ENCODE assay signal across 14 cellular contexts in the genomic region with DNA sequence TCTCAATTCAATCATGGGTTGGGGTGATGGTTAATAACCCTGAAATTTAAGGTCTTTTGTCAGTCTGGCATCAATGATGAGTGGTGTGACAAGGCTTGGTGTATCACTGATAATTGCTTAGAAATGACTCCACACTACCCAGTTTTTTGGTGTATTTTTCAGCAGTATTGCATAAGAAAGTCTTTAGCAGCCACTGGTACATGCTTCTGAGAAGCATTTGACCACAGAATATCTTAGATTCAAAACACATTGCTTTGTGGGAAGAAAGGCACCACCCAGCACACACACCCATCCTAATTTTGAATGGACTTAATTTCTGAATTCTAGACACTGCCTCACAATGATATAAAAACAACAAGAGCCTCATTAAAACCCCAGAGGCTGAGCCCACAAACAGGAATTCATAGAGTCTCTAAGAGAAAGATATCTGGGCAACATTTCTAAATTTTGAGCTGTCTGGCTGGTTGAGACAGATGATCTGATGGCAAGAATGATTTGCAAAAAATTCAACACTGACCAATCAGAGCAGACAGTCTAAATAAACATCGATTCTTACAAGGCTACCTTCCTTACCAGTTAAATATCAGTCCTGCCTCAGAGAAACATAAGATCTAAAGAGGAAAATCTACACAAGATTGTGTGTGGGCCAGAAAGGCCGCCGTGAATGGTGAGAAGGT.
DNase-seq lines count a peak whose midpoint lies in the region; ATAC-seq, FAIRE-seq and TF ChIP-seq lines count a peak whose summit lies in the region.
"Had no signal": no experiment of that assay in that cellular context is flagged by ENCODE, and none has a peak within 500 bp of the region (broad histone marks: within the 10 kb centered on the region; RNA-seq: fewer than 3 reads in every experiment).

No MANE protein-coding gene starts in this region.

- TF ChIP-seq CTCF in astrocyte (IDR thresholded peaks at IDR 0.05; ENCODE audit: insufficient read depth, low read depth, low read length) (no peak), GM10266 (IDR thresholded peaks at IDR 0.05; ENCODE audit: control insufficient read depth, insufficient read depth, low read depth, missing control alignments) (no peak)

- peaks cover 0 to 9% of the 10 kb centered on the region in 2 donors for H3K9me3 Mint-ChIP-seq in stimulated activated naive CD8-positive, alpha-beta T cell treated with anti-CD3 and anti-CD28 coated beads, Interleukin-15, amount 100 ng/mL, for 72 hours
- H3K9me3 Mint-ChIP-seq in astrocyte (ENCODE audit: unreplicated experiment), result no peaks in the 10 kb centered on the region

- H3K9ac ChIP-seq in astrocyte (ENCODE audit: low read length), result no peak overlapping the region

- H3K27me3 ChIP-seq in astrocyte (ENCODE audit: insufficient read depth, low read length), result no peaks in the 10 kb centered on the region

- peak; percentile 86 for ATAC-seq in stimulated activated naive CD8-positive, alpha-beta T cell treated with anti-CD3 and anti-CD28 coated beads, Interleukin-15, amount 100 ng/mL, for 72 hours
- no peak for ATAC-seq in stimulated activated naive CD8-positive, alpha-beta T cell treated with anti-CD3 and anti-CD28 coated beads, Interleukin-15, Interleukin-2, amounts not matched to agents 100 U/mL and 50 U/mL, for 24 hours
- no peak for ATAC-seq in GM18502 (IDR thresholded peaks at IDR 0.05; ENCODE audit: poor library complexity, unreplicated experiment)
- ATAC-seq: activated naive CD4-positive, alpha-beta T cell treated with anti-CD3 and anti-CD28 coated beads, Interleukin-2, amount 50 U/mL, for 72 hours had no signal

- no peak overlapping the region for H2AFZ ChIP-seq in astrocyte (ENCODE audit: low read depth, low read length)

- no peaks in the 10 kb centered on the region for H3K36me3 ChIP-seq in astrocyte (ENCODE audit: insufficient read depth, low read length)

- H3K36me3 Mint-ChIP-seq in astrocyte (ENCODE audit: low read depth, unreplicated experiment), result no peaks in the 10 kb centered on the region
- H3K36me3 Mint-ChIP-seq: activated naive CD4-positive, alpha-beta T cell treated with anti-CD3 and anti-CD28 coated beads, Interleukin-2, amount 50 U/mL, for 72 hours had no signal

- H3K4me2 ChIP-seq in astrocyte (ENCODE audit: low read length), result no peak overlapping the region

- H3K4me1 Mint-ChIP-seq in stimulated activated naive CD8-positive, alpha-beta T cell treated with anti-CD3 and anti-CD28 coated beads, Interleukin-15, amount 100 ng/mL, for 72 hours, result peaks cover 12% of the 10 kb centered on the region
- peaks cover 30% of the 10 kb centered on the region for H3K4me1 Mint-ChIP-seq in astrocyte (ENCODE audit: low read depth, unreplicated experiment)

- no peak overlapping the region for H3K4me3 Mint-ChIP-seq in stimulated activated naive CD8-positive, alpha-beta T cell treated with anti-CD3 and anti-CD28 coated beads, Interleukin-15, amount 100 ng/mL, for 72 hours
- H3K4me3 Mint-ChIP-seq in astrocyte (ENCODE audit: unreplicated experiment), result peak overlapping the region; percentile 10

- H3K4me1 ChIP-seq in astrocyte (ENCODE audit: insufficient read depth, low read length), result peaks cover 8% of the 10 kb centered on the region

- peak overlapping the region; percentile 37 for H3K27ac ChIP-seq in astrocyte (ENCODE audit: low read depth, low read length)
- H3K27ac ChIP-seq: dorsolateral prefrontal cortex had no signal

- DNase-seq in stimulated activated naive CD8-positive, alpha-beta T cell treated with anti-CD3 and anti-CD28 coated beads, Interleukin-15, amount 100 ng/mL, for 72 hours, result no peak
- DNase-seq in stimulated activated naive CD8-positive, alpha-beta T cell treated with anti-CD3 and anti-CD28 coated beads, Interleukin-15, Interleukin-2, amounts not matched to agents 100 U/mL and 50 U/mL, for 24 hours, result no peak
- DNase-seq in astrocyte (ENCODE audit: low read depth) (peak; percentile 98), iris pigment epithelial cell (ENCODE audit: low read depth) (peak; percentile 93), kidney tubule cell (ENCODE audit: low spot score) (no peak), NCI-H1048 (lab: John Stamatoyannopoulos, UW) (no peak), GM10266 (ENCODE audit: extremely low spot score) (no peak)
- DNase-seq: dorsolateral prefrontal cortex; head of caudate nucleus; KG1; NCI-H2171; stimulated activated CD4-positive, alpha-beta T cell treated with anti-CD3 and anti-CD28 coated beads, Interleukin-15, amount 100 ng/mL, for 24 hours had no signal

- no peak overlapping the region for H3K4me3 ChIP-seq in astrocyte (ENCODE audit: insufficient read depth, low read depth, low read length)
- H3K4me3 ChIP-seq: dorsolateral prefrontal cortex had no signal

- H4K20me1 ChIP-seq in astrocyte (ENCODE audit: insufficient read depth, low read length), result no peaks in the 10 kb centered on the region

- H3K79me2 ChIP-seq in astrocyte (ENCODE audit: insufficient read depth, low read length), result no peaks in the 10 kb centered on the region

- FAIRE-seq in astrocyte (lab: Jason Lieb, UNC), result no peak

- no peak overlapping the region for H3K27ac Mint-ChIP-seq in stimulated activated naive CD8-positive, alpha-beta T cell treated with anti-CD3 and anti-CD28 coated beads, Interleukin-15, amount 100 ng/mL, for 72 hours
- H3K27ac Mint-ChIP-seq in astrocyte (ENCODE audit: unreplicated experiment), result peak overlapping the region; percentile 92
- H3K27ac Mint-ChIP-seq: activated naive CD4-positive, alpha-beta T cell treated with anti-CD3 and anti-CD28 coated beads, Interleukin-2, amount 50 U/mL, for 72 hours had no signal

- H3K9me3 ChIP-seq in astrocyte (ENCODE audit: insufficient read depth, low read depth, low read length), result no peaks in the 10 kb centered on the region

- no peaks in the 10 kb centered on the region for H3K27me3 Mint-ChIP-seq in stimulated activated naive CD8-positive, alpha-beta T cell treated with anti-CD3 and anti-CD28 coated beads, Interleukin-15, amount 100 ng/mL, for 72 hours
- peaks cover 2% of the 10 kb centered on the region for H3K27me3 Mint-ChIP-seq in astrocyte (ENCODE audit: low read depth, unreplicated experiment)

Comparison
In these comparisons a context has a peak if more than half of its experiments do, and no peak if none do; other contexts are left out.
1. DNase-seq: peak in astrocyte (single experiment) and iris pigment epithelial cell (single experiment); none in stimulated activated naive CD8-positive, alpha-beta T cell treated with anti-CD3 and anti-CD28 coated beads, Interleukin-15, amount 100 ng/mL, for 72 hours (0 of 2), stimulated activated naive CD8-positive, alpha-beta T cell treated with anti-CD3 and anti-CD28 coated beads, Interleukin-15, Interleukin-2, amounts not matched to agents 100 U/mL and 50 U/mL, for 24 hours (single experiment), kidney tubule cell (single experiment), NCI-H1048 (single experiment) and GM10266 (single experiment).